In genomic region chr1:51564124-51564523, GRCh38 we compare ENCODE assay signal across 10 cellular contexts. TPM values are rescaled to one million over a fixed set of nuclear protein-coding genes. Genes with fewer than 3 reads are reported as not detected.
A peak's percentile ranks its signal among the peaks of the same experiment; 100 is the strongest.
DNase-seq lines count a peak whose midpoint lies in the region; ATAC-seq and TF ChIP-seq lines count a peak whose summit lies in the region.
"Had no signal": no experiment of that assay in that cellular context is flagged by ENCODE, and none has a peak within 500 bp of the region (broad histone marks: within the 10 kb centered on the region; RNA-seq: fewer than 3 reads in every experiment).

No MANE protein-coding gene starts in this region.

- H3K36me3 Mint-ChIP-seq in activated T-helper 1 cell treated with anti-CD3 and anti-CD28 coated beads, Interleukin-12 subunit alpha, Interleukin-12 subunit beta, Interleukin-2, Interleukin-4 antibody, amounts not matched to agents 30 ng/mL and 10 ng/mL and 1 ng/mL, durations not matched to agents 14 hours and 24 hours and 36 hours (ENCODE audit: low read depth), result peaks cover 3% of the 10 kb centered on the region
- H3K36me3 Mint-ChIP-seq in effector memory CD8-positive, alpha-beta T cell (ENCODE audit: insufficient read depth), result no peaks in the 10 kb centered on the region

- H3K9me3 ChIP-seq in left lung, result no peaks in the 10 kb centered on the region
- no peaks in the 10 kb centered on the region for H3K9me3 ChIP-seq in colonic mucosa

- intact Hi-C loops in activated T-helper 1 cell treated with anti-CD3 and anti-CD28 coated beads, Interleukin-12 subunit alpha, Interleukin-12 subunit beta, Interleukin-2, Interleukin-4 antibody, amounts not matched to agents 30 ng/mL and 10 ng/mL and 1 ng/mL, durations not matched to agents 14 hours and 24 hours and 36 hours (cut with micrococcal nuclease), result loop anchor here (5.0 kb wide), 1 partner anchor 1833 kb away; no protein-coding TSS in a partner anchor
- intact Hi-C loops in left lung (cut with DNase I), result no loop called here
- intact Hi-C loops in colonic mucosa (cut with DNase I), result no loop called here

- ATAC-seq in GM19351 (IDR thresholded peaks at IDR 0.05; ENCODE audit: unreplicated experiment) (peak; percentile 63), left lung (peak; percentile 48), HG02840 (IDR thresholded peaks at IDR 0.05; ENCODE audit: low FRiP score, unreplicated experiment) (no peak)
- no peak for ATAC-seq in effector memory CD8-positive, alpha-beta T cell (replicated peaks)

- no peak overlapping the region for H3K9ac ChIP-seq in colonic mucosa (ENCODE audit: low read depth in 2 of 2, low read length in 2 of 2)

- no peak for TF ChIP-seq CTCF in C4-2B (conservative IDR thresholded peaks at IDR 0.05)
- no peak for TF ChIP-seq CTCF in left lung (IDR thresholded peaks at IDR 0.05)
- no peak for TF ChIP-seq CTCF in colonic mucosa (IDR thresholded peaks at IDR 0.05)

- no peaks in the 10 kb centered on the region for H3K27me3 Mint-ChIP-seq in activated T-helper 1 cell treated with anti-CD3 and anti-CD28 coated beads, Interleukin-12 subunit alpha, Interleukin-12 subunit beta, Interleukin-2, Interleukin-4 antibody, amounts not matched to agents 30 ng/mL and 10 ng/mL and 1 ng/mL, durations not matched to agents 14 hours and 24 hours and 36 hours (ENCODE audit: insufficient read depth)
- H3K27me3 Mint-ChIP-seq in effector memory CD8-positive, alpha-beta T cell, result peaks cover 3 to 4% of the 10 kb centered on the region in 2 donors

- peak; percentile 31 for DNase-seq in activated T-helper 1 cell treated with anti-CD3 and anti-CD28 coated beads, Interleukin-12 subunit alpha, Interleukin-12 subunit beta, Interleukin-2, Interleukin-4 antibody, amounts not matched to agents 30 ng/mL and 10 ng/mL and 1 ng/mL, durations not matched to agents 14 hours and 24 hours and 36 hours (ENCODE audit: low spot score)
- DNase-seq in left lung (no peak), NCI-H128 (lab: John Stamatoyannopoulos, UW; ENCODE audit: unreplicated experiment) (no peak), colonic mucosa (no peak)
- no peak for DNase-seq in effector memory CD8-positive, alpha-beta T cell
- DNase-seq: activated CD4-positive, CD25-positive, alpha-beta regulatory T cell treated with anti-CD3 and anti-CD28 coated beads, Interleukin-2, amount 50 U/mL, for 72 hours; NCI-H1092 treated with DMSO at 0.1 percent for 48 hours had no signal

- H3K4me1 Mint-ChIP-seq in activated T-helper 1 cell treated with anti-CD3 and anti-CD28 coated beads, Interleukin-12 subunit alpha, Interleukin-12 subunit beta, Interleukin-2, Interleukin-4 antibody, amounts not matched to agents 30 ng/mL and 10 ng/mL and 1 ng/mL, durations not matched to agents 14 hours and 24 hours and 36 hours (ENCODE audit: low read depth), result peaks cover 4% of the 10 kb centered on the region
- H3K4me1 Mint-ChIP-seq in effector memory CD8-positive, alpha-beta T cell (ENCODE audit: low read depth in 2 of 2), result peaks cover 2 to 5% of the 10 kb centered on the region in 2 donors

- no peaks in the 10 kb centered on the region for H3K27me3 ChIP-seq in left lung
- H3K27me3 ChIP-seq in colonic mucosa, result no peaks in the 10 kb centered on the region

- H3K36me3 ChIP-seq in left lung, result no peaks in the 10 kb centered on the region
- no peaks in the 10 kb centered on the region for H3K36me3 ChIP-seq in colonic mucosa

- H3K4me3 Mint-ChIP-seq in activated T-helper 1 cell treated with anti-CD3 and anti-CD28 coated beads, Interleukin-12 subunit alpha, Interleukin-12 subunit beta, Interleukin-2, Interleukin-4 antibody, amounts not matched to agents 30 ng/mL and 10 ng/mL and 1 ng/mL, durations not matched to agents 14 hours and 24 hours and 36 hours, result peak overlapping the region; percentile 41
- H3K4me3 Mint-ChIP-seq in effector memory CD8-positive, alpha-beta T cell, result no peak overlapping the region

- peaks cover 12 to 17% of the 10 kb centered on the region in 2 donors for H3K4me1 ChIP-seq in left lung
- no peaks in the 10 kb centered on the region for H3K4me1 ChIP-seq in colonic mucosa

- H3K9me3 Mint-ChIP-seq in activated T-helper 1 cell treated with anti-CD3 and anti-CD28 coated beads, Interleukin-12 subunit alpha, Interleukin-12 subunit beta, Interleukin-2, Interleukin-4 antibody, amounts not matched to agents 30 ng/mL and 10 ng/mL and 1 ng/mL, durations not matched to agents 14 hours and 24 hours and 36 hours, result no peaks in the 10 kb centered on the region
- H3K9me3 Mint-ChIP-seq in effector memory CD8-positive, alpha-beta T cell, result no peaks in the 10 kb centered on the region

- H3K27ac Mint-ChIP-seq in activated T-helper 1 cell treated with anti-CD3 and anti-CD28 coated beads, Interleukin-12 subunit alpha, Interleukin-12 subunit beta, Interleukin-2, Interleukin-4 antibody, amounts not matched to agents 30 ng/mL and 10 ng/mL and 1 ng/mL, durations not matched to agents 14 hours and 24 hours and 36 hours, result no peak overlapping the region
- no peak overlapping the region for H3K27ac Mint-ChIP-seq in effector memory CD8-positive, alpha-beta T cell

- peak overlapping the region; percentile 30; the same call in 1 of the 2 replicates for H3K27ac ChIP-seq in C4-2B
- no peak overlapping the region for H3K27ac ChIP-seq in left lung
- no peak overlapping the region for H3K27ac ChIP-seq in colonic mucosa

- H3K4me3 ChIP-seq in left lung (no peak overlapping the region), colonic mucosa (no peak overlapping the region)

RNA-seq across cellular contexts. Expression of gene EPS15, which starts 45.1 kb away (rescaled TPM):
- total RNA-seq in activated T-helper 1 cell treated with anti-CD3 and anti-CD28 coated beads, Interleukin-12 subunit alpha, Interleukin-12 subunit beta, Interleukin-2, Interleukin-4 antibody, amounts not matched to agents 30 ng/mL and 10 ng/mL and 1 ng/mL, durations not matched to agents 14 hours and 24 hours and 36 hours, result 53.0 and 55.5 TPM in 2 replicates
- total RNA-seq in left lung (10 to 100 TPM; 67.2 to 79.0 TPM), colonic mucosa (10 to 100 TPM; 40.3 to 55.8 TPM)

RNA-seq across cellular contexts. Expression of gene OSBPL9, which starts 52.8 kb away (rescaled TPM):
- total RNA-seq in activated T-helper 1 cell treated with anti-CD3 and anti-CD28 coated beads, Interleukin-12 subunit alpha, Interleukin-12 subunit beta, Interleukin-2, Interleukin-4 antibody, amounts not matched to agents 30 ng/mL and 10 ng/mL and 1 ng/mL, durations not matched to agents 14 hours and 24 hours and 36 hours, result 48.1 and 48.8 TPM in 2 replicates
- total RNA-seq in left lung (10 to 100 TPM; 63.1 to 73.3 TPM), colonic mucosa (10 to 100 TPM; 37.3 to 59.6 TPM)

Comparison
In these comparisons a context has a peak if more than half of its experiments do, and no peak if none do; other contexts are left out.
1. ATAC-seq: peak in GM19351 (single experiment) and left lung (single experiment); none in HG02840 (single experiment) and effector memory CD8-positive, alpha-beta T cell (single experiment).